ENCODE assay signal across 8 cellular contexts in genomic region chr6:43575772-43576551, GRCh38. TPM values are rescaled to one million over a fixed set of nuclear protein-coding genes. Genes with fewer than 3 reads are reported as not detected.
DNase-seq lines count a peak whose midpoint lies in the region; ATAC-seq, FAIRE-seq and TF ChIP-seq lines count a peak whose summit lies in the region.

Gene POLH, plus strand, starts transcription at chr6:43576185. Its CDS starts 6,135 bp downstream, at chr6:43582320.
Gene XPO5, minus strand, starts transcription at chr6:43576038. Its CDS starts 174 bp downstream, at chr6:43575864.

- peaks cover 34% of the 10 kb centered on the region for H3K4me1 ChIP-seq in HepG2 (ENCODE audit: insufficient read depth, low read length)

- peak within 1 kb of the TSS; percentile 81 for H3K9ac ChIP-seq in HepG2 (ENCODE audit: insufficient read depth, low read depth, low read length)

- TF ChIP-seq RAD21 in HepG2 (CRISPR knock-in tag; IDR thresholded peaks at IDR 0.05) = peak; percentile 7; the same call in 1 of the 2 replicates

- peak within 1 kb of the TSS; percentile 82 to 95 (median 91) for H3K27ac Mint-ChIP-seq in CD14-positive monocyte

- peak; percentile 83 for DNase-seq in CD14-positive monocyte (ENCODE audit: low spot score)
- peak; percentile 90 for DNase-seq in NCI-H774 (lab: John Stamatoyannopoulos, UW)
- DNase-seq in activated CD4-positive, alpha-beta T cell treated with anti-CD3 and anti-CD28 coated beads, Interleukin-2, amount 50 U/mL, for 4 hours = peak; percentile 84 to 86
- DNase-seq in dermis blood vessel endothelial cell = peak; percentile 96
- peak; percentile 92 for DNase-seq in HepG2 (ENCODE audit: low spot score)
- peak; percentile 88 to 90 for DNase-seq in stimulated activated CD4-positive, alpha-beta T cell treated with anti-CD3 and anti-CD28 coated beads, Interleukin-2, amount 100 ng/mL, for 48 hours

- intact Hi-C loops in CD14-positive monocyte (cut with micrococcal nuclease) = loop anchor here in 1 of 2 donors (5.0 kb wide), 1 partner anchor 51 kb away; the partner anchor contains the start of gene GTPBP2
- intact Hi-C loops in HepG2 (cut with micrococcal nuclease; ENCODE audit: unreplicated experiment) = loop anchor here (5.0 kb wide), 1 partner anchor 59 kb away; the partner anchor contains the start of genes POLR1C and YIPF3

- in situ Hi-C loops in HepG2 (cut with HindIII; ENCODE audit: extremely low pct_ligation_motif_present, low pct_unique_long_range_greater_than_20kb) = no loop called here

- H2AFZ ChIP-seq in HepG2 (ENCODE audit: low read length) = peak within 1 kb of the TSS; percentile 44

- H3K4me2 ChIP-seq in HepG2 (ENCODE audit: low read depth, low read length) = peak within 1 kb of the TSS; percentile 86

- under 1% methylated on average over 22 of the region's 76 CpGs for WGBS in HepG2 (ENCODE audit: low lambda C conversion rate)

- CTCF ChIA-PET in HepG2 (lab: Yijun Ruan, JAX; ENCODE audit: low intra/inter-chr PET ratio, low total read pairs) = no interaction called here

- TF ChIP-seq CTCF in CD14-positive monocyte (IDR thresholded peaks at IDR 0.05) = no peak
- peak; percentile 38; the same call in 1 of the 2 replicates for TF ChIP-seq CTCF in HepG2 (CRISPR knock-in tag; IDR thresholded peaks at IDR 0.05)

- H3K79me2 ChIP-seq in HepG2 (ENCODE audit: insufficient read depth, low read length) = peaks cover 67% of the 10 kb centered on the region

- H3K9me3 Mint-ChIP-seq in CD14-positive monocyte = no peaks in the 10 kb centered on the region

- BruUV-seq in HepG2 (replicated peaks; lab: Mats Ljungman, UMichigan) = no TSS peak

- peaks cover 29% of the 10 kb centered on the region for H3K4me1 Mint-ChIP-seq in CD14-positive monocyte

- H3K27me3 Mint-ChIP-seq in CD14-positive monocyte (ENCODE audit: low read depth in 3 of 3) = no peaks in the 10 kb centered on the region

- H3K27me3 ChIP-seq in HepG2 (ENCODE audit: control insufficient read depth in 1 of 2, insufficient read depth in 2 of 2, low read length in 2 of 2) = no peaks in the 10 kb centered on the region; a peak in 1 of 5 replicates

- peaks cover 9 to 24% of the 10 kb centered on the region in 2 experiments for H3K36me3 ChIP-seq in HepG2 (replicated peaks in 1 of 2; ENCODE audit: control insufficient read depth in 1 of 2, insufficient read depth in 2 of 2, low read length in 2 of 2)

- no peak for FAIRE-seq in HepG2 (lab: Jason Lieb, UNC)

- POLR2A ChIA-PET in HepG2 (lab: Yijun Ruan, JAX) = interaction anchor here (0.6 to 2.9 kb wide), 20 partner anchors 9 to 596 kb away, joined by 3 to 33 read pairs (median 4); partner anchors contain the start of genes CUL7, DNPH1, GTPBP2 and LRRC73

- peak within 1 kb of the TSS; percentile 98 to 99 for H3K4me3 Mint-ChIP-seq in CD14-positive monocyte

- ATAC-seq in GM19397 (IDR thresholded peaks at IDR 0.05; ENCODE audit: unreplicated experiment) (peak; percentile 83), HG03565 (IDR thresholded peaks at IDR 0.05; ENCODE audit: unreplicated experiment) (peak; percentile 75), HepG2 (peak; percentile 98)

- H3K9me3 ChIP-seq in HepG2 (ENCODE audit: low read length) = no peaks in the 10 kb centered on the region

- peaks cover 26 to 30% of the 10 kb centered on the region in 2 donors for H3K36me3 Mint-ChIP-seq in CD14-positive monocyte

- peak within 1 kb of the TSS; percentile 71 for H3K27ac ChIP-seq in HepG2 (ENCODE audit: extremely low read length, insufficient read depth, low read length)

- H4K20me1 ChIP-seq in HepG2 (ENCODE audit: insufficient read depth, low read length) = no peaks in the 10 kb centered on the region

- TF ChIP-seq EP300 in HepG2 (IDR thresholded peaks at IDR 0.05; ENCODE audit: low read depth in 2 of 2, low read length in 2 of 2) = peak in 1 of 2 experiments; percentile 6; a peak in 1 of 4 replicates
- TF ChIP-seq EP300 in HepG2 (CRISPR knock-in tag; IDR thresholded peaks at IDR 0.05; ENCODE audit: borderline replicate concordance) = no peak

- peak within 1 kb of the TSS; percentile 84 to 100 (median 97) for H3K4me3 ChIP-seq in HepG2 (replicated peaks in 1 of 3; ENCODE audit: insufficient read depth in 1 of 3, low read depth in 2 of 3, low read length in 3 of 3)

- peak; percentile 98 to 99 for TF ChIP-seq POLR2A in HepG2 (IDR thresholded peaks at IDR 0.05; ENCODE audit: insufficient read depth in 1 of 2, low read depth in 2 of 2, low read length in 2 of 2)

TF ChIP-seq in HepG2, 621 proteins besides CTCF, POLR2A, EP300 and RAD21 (continues in another document):
- TF ChIP-seq ZNF3 (CRISPR knock-in tag; IDR thresholded peaks at IDR 0.05) = no peak
- TF ChIP-seq ETV6 (CRISPR knock-in tag; conservative IDR thresholded peaks at IDR 0.05) = peak; percentile 79
- TF ChIP-seq, protein P1, sequence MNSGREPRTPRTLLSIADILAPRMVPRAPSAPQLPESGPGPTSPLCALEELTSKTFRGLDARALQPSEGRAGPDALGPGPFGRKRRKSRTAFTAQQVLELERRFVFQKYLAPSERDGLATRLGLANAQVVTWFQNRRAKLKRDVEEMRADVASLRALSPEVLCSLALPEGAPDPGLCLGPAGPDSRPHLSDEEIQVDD (CRISPR knock-in tag; IDR thresholded peaks at IDR 0.05; ENCODE audit: borderline replicate concordance) = peak; percentile 74; the same call in 1 of the 2 replicates

RNA-seq across cellular contexts. Expression of gene POLH, which starts in this region (rescaled TPM):
- polyA plus RNA-seq in CD14-positive monocyte = 1 to 10 TPM; 2.0 to 2.1 TPM
- total RNA-seq in dermis blood vessel endothelial cell = 22.5 and 32.3 TPM in 2 replicates
- total RNA-seq in HepG2 (2016; rRNA removed; fragmentation: Illumina TruSeq; extraction: Trizol) = 25.0 and 35.5 TPM in 2 replicates
- total RNA-seq in HepG2 (2016; cell fraction: cytosol; rRNA removed; fragmentation: Illumina TruSeq; extraction: Trizol; ENCODE audit: low read depth) = 3.9 and 4.1 TPM in 2 replicates
- total RNA-seq in HepG2 (2016; cell fraction: insoluble cytoplasmic fraction; rRNA removed; fragmentation: Illumina TruSeq; extraction: Trizol) = 23.3 and 37.4 TPM in 2 replicates
- total RNA-seq in HepG2 (2016; cell fraction: membrane; rRNA removed; fragmentation: Illumina TruSeq; extraction: Trizol) = 8.7 and 10.2 TPM in 2 replicates
- 16.3 and 26.4 TPM in 2 replicates for total RNA-seq in HepG2 (2016; cell fraction: nucleus; rRNA removed; fragmentation: Illumina TruSeq; extraction: Trizol)
- polyA plus RNA-seq in HepG2 (2011; rRNA removed) = 6.3 and 11.6 TPM in 2 replicates
- 4.3 and 5.1 TPM in 2 replicates for polyA plus RNA-seq in HepG2 (2011; cell fraction: cytosol; rRNA removed)
- polyA plus RNA-seq in HepG2 (2011; cell fraction: nucleus; rRNA removed) = 6.0 and 7.3 TPM in 2 replicates
- 7.4 and 10.6 TPM in 2 replicates for polyA plus RNA-seq in HepG2 (2012)
- 0.88 and 1.2 TPM in 2 replicates for polyA plus RNA-seq in HepG2 (2016; cell fraction: cytosol; fragmentation: Illumina TruSeq; extraction: Trizol; ENCODE audit: low read depth)
- 18.1 and 19.7 TPM in 2 replicates for polyA plus RNA-seq in HepG2 (2016; cell fraction: insoluble cytoplasmic fraction; fragmentation: Illumina TruSeq; extraction: Trizol; ENCODE audit: low read depth)
- 2.0 and 2.6 TPM in 2 replicates for polyA plus RNA-seq in HepG2 (2016; cell fraction: membrane; fragmentation: Illumina TruSeq; extraction: Trizol; ENCODE audit: low read depth)
- polyA plus RNA-seq in HepG2 (2016; cell fraction: nucleus; fragmentation: Illumina TruSeq; extraction: Trizol; ENCODE audit: insufficient read depth, low read depth) = 28.4 and 32.9 TPM in 2 replicates
- polyA minus RNA-seq in HepG2 (2011; rRNA and poly(A)+ RNA removed; ENCODE audit: low replicate concordance) = 19.1 and 21.9 TPM in 2 replicates
- polyA minus RNA-seq in HepG2 (2011; cell fraction: cytosol; rRNA and poly(A)+ RNA removed) = 9.2 and 9.5 TPM in 2 replicates
- 16.1 and 23.9 TPM in 2 replicates for polyA minus RNA-seq in HepG2 (2011; cell fraction: nucleus; rRNA and poly(A)+ RNA removed)

RNA-seq across cellular contexts. Expression of gene XPO5, which starts in this region (rescaled TPM):
- polyA plus RNA-seq in CD14-positive monocyte (10 to 100 TPM in 1 of 2 donors, 1 to 10 TPM in 1; 8.0 to 13.8 TPM), HepG2 (2011; rRNA removed) (52.2 and 67.6 TPM in 2 replicates)
- total RNA-seq in dermis blood vessel endothelial cell (27.2 and 30.6 TPM in 2 replicates), HepG2 (2016; rRNA removed; fragmentation: Illumina TruSeq; extraction: Trizol) (68.0 and 71.3 TPM in 2 replicates)
- 43.0 and 45.0 TPM in 2 replicates for total RNA-seq in HepG2 (2016; cell fraction: cytosol; rRNA removed; fragmentation: Illumina TruSeq; extraction: Trizol; ENCODE audit: low read depth)
- total RNA-seq in HepG2 (2016; cell fraction: insoluble cytoplasmic fraction; rRNA removed; fragmentation: Illumina TruSeq; extraction: Trizol) = 65.7 and 67.2 TPM in 2 replicates
- total RNA-seq in HepG2 (2016; cell fraction: membrane; rRNA removed; fragmentation: Illumina TruSeq; extraction: Trizol) = 23.7 TPM in 2 replicates
- total RNA-seq in HepG2 (2016; cell fraction: nucleus; rRNA removed; fragmentation: Illumina TruSeq; extraction: Trizol) = 73.2 and 82.9 TPM in 2 replicates
- 37.2 and 41.2 TPM in 2 replicates for polyA plus RNA-seq in HepG2 (2011; cell fraction: cytosol; rRNA removed)
- 76.2 and 81.3 TPM in 2 replicates for polyA plus RNA-seq in HepG2 (2011; cell fraction: nucleus; rRNA removed)
- 38.5 and 46.5 TPM in 2 replicates for polyA plus RNA-seq in HepG2 (2012)
- 3.0 and 3.2 TPM in 2 replicates for polyA plus RNA-seq in HepG2 (2016; cell fraction: cytosol; fragmentation: Illumina TruSeq; extraction: Trizol; ENCODE audit: low read depth)
- 46.2 and 52.7 TPM in 2 replicates for polyA plus RNA-seq in HepG2 (2016; cell fraction: insoluble cytoplasmic fraction; fragmentation: Illumina TruSeq; extraction: Trizol; ENCODE audit: low read depth)
- 6.5 and 8.3 TPM in 2 replicates for polyA plus RNA-seq in HepG2 (2016; cell fraction: membrane; fragmentation: Illumina TruSeq; extraction: Trizol; ENCODE audit: low read depth)
- 119 and 127 TPM in 2 replicates for polyA plus RNA-seq in HepG2 (2016; cell fraction: nucleus; fragmentation: Illumina TruSeq; extraction: Trizol; ENCODE audit: insufficient read depth, low read depth)
- polyA minus RNA-seq in HepG2 (2011; rRNA and poly(A)+ RNA removed; ENCODE audit: low replicate concordance) = 114 and 153 TPM in 2 replicates
- polyA minus RNA-seq in HepG2 (2011; cell fraction: cytosol; rRNA and poly(A)+ RNA removed) = 45.0 and 52.2 TPM in 2 replicates
- polyA minus RNA-seq in HepG2 (2011; cell fraction: nucleus; rRNA and poly(A)+ RNA removed) = 83.3 and 113 TPM in 2 replicates

Comparison
In these comparisons a context has a peak if more than half of its experiments do, and no peak if none do; other contexts are left out.
1. Peak in every context shown above with its lines: DNase-seq, ATAC-seq, H3K4me3 ChIP-seq and H3K27ac ChIP-seq.